ENCODE assay signal across 1 cellular context in the genomic region with DNA sequence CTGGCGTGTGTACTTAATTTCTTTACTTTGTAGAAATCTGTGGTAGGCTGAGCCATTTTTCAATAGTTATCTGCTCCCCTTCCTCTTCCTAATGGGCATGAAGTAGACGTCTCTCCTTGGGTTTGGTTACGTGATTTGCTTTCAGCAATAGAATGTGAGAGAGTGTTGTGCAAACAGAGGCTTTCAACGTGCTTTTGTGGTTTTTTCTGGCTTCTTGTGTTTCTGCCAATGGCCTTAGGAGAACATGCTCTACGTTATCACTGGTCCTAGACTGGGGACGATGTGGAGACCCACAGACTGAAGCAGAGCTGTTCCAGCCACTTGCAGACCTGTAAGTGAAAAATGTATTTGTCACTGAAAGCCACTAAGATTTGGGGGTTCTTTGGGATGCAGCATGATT.
TF ChIP-seq lines count a peak whose summit lies in the region.

No MANE protein-coding gene starts in this region.

TF ChIP-seq in H1, 55 proteins besides CTCF, POLR2A, EP300 and RAD21:
- TF ChIP-seq, protein P1, sequence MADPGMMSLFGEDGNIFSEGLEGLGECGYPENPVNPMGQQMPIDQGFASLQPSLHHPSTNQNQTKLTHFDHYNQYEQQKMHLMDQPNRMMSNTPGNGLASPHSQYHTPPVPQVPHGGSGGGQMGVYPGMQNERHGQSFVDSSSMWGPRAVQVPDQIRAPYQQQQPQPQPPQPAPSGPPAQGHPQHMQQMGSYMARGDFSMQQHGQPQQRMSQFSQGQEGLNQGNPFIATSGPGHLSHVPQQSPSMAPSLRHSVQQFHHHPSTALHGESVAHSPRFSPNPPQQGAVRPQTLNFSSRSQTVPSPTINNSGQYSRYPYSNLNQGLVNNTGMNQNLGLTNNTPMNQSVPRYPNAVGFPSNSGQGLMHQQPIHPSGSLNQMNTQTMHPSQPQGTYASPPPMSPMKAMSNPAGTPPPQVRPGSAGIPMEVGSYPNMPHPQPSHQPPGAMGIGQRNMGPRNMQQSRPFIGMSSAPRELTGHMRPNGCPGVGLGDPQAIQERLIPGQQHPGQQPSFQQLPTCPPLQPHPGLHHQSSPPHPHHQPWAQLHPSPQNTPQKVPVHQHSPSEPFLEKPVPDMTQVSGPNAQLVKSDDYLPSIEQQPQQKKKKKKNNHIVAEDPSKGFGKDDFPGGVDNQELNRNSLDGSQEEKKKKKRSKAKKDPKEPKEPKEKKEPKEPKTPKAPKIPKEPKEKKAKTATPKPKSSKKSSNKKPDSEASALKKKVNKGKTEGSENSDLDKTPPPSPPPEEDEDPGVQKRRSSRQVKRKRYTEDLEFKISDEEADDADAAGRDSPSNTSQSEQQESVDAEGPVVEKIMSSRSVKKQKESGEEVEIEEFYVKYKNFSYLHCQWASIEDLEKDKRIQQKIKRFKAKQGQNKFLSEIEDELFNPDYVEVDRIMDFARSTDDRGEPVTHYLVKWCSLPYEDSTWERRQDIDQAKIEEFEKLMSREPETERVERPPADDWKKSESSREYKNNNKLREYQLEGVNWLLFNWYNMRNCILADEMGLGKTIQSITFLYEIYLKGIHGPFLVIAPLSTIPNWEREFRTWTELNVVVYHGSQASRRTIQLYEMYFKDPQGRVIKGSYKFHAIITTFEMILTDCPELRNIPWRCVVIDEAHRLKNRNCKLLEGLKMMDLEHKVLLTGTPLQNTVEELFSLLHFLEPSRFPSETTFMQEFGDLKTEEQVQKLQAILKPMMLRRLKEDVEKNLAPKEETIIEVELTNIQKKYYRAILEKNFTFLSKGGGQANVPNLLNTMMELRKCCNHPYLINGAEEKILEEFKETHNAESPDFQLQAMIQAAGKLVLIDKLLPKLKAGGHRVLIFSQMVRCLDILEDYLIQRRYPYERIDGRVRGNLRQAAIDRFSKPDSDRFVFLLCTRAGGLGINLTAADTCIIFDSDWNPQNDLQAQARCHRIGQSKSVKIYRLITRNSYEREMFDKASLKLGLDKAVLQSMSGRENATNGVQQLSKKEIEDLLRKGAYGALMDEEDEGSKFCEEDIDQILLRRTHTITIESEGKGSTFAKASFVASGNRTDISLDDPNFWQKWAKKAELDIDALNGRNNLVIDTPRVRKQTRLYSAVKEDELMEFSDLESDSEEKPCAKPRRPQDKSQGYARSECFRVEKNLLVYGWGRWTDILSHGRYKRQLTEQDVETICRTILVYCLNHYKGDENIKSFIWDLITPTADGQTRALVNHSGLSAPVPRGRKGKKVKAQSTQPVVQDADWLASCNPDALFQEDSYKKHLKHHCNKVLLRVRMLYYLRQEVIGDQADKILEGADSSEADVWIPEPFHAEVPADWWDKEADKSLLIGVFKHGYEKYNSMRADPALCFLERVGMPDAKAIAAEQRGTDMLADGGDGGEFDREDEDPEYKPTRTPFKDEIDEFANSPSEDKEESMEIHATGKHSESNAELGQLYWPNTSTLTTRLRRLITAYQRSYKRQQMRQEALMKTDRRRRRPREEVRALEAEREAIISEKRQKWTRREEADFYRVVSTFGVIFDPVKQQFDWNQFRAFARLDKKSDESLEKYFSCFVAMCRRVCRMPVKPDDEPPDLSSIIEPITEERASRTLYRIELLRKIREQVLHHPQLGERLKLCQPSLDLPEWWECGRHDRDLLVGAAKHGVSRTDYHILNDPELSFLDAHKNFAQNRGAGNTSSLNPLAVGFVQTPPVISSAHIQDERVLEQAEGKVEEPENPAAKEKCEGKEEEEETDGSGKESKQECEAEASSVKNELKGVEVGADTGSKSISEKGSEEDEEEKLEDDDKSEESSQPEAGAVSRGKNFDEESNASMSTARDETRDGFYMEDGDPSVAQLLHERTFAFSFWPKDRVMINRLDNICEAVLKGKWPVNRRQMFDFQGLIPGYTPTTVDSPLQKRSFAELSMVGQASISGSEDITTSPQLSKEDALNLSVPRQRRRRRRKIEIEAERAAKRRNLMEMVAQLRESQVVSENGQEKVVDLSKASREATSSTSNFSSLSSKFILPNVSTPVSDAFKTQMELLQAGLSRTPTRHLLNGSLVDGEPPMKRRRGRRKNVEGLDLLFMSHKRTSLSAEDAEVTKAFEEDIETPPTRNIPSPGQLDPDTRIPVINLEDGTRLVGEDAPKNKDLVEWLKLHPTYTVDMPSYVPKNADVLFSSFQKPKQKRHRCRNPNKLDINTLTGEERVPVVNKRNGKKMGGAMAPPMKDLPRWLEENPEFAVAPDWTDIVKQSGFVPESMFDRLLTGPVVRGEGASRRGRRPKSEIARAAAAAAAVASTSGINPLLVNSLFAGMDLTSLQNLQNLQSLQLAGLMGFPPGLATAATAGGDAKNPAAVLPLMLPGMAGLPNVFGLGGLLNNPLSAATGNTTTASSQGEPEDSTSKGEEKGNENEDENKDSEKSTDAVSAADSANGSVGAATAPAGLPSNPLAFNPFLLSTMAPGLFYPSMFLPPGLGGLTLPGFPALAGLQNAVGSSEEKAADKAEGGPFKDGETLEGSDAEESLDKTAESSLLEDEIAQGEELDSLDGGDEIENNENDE (IDR thresholded peaks at IDR 0.05; ENCODE audit: insufficient replicate concordance, low read length): no peak
- no peak for TF ChIP-seq BRCA1 (IDR thresholded peaks at IDR 0.05; ENCODE audit: low read depth, low read length)
- no peak for TF ChIP-seq YY1 (IDR thresholded peaks at IDR 0.05; ENCODE audit: low read depth, low read length)
- TF ChIP-seq MAFK (IDR thresholded peaks at IDR 0.05; ENCODE audit: low read depth, low read length): no peak
- TF ChIP-seq SP4 (IDR thresholded peaks at IDR 0.05; ENCODE audit: low read length): no peak
- no peak for TF ChIP-seq CBX5 (IDR thresholded peaks at IDR 0.05; ENCODE audit: low read depth, low read length)
- TF ChIP-seq RBBP5 (IDR thresholded peaks at IDR 0.05; ENCODE audit: borderline replicate concordance, low read depth, low read length): no peak
- no peak for TF ChIP-seq RXRA (IDR thresholded peaks at IDR 0.05; ENCODE audit: insufficient read depth, low read depth, low read length)
- no peak for TF ChIP-seq TEAD4 (IDR thresholded peaks at IDR 0.05; ENCODE audit: low read depth, low read length)
- TF ChIP-seq BCL11A (IDR thresholded peaks at IDR 0.05; ENCODE audit: low read depth in 2 of 2, low read length in 2 of 2): no peak
TF ChIP-seq in H1: peak in this region for 0.
